9 cellular contexts compared by ENCODE assay signal in genomic region chrX:44384688-44385338, GRCh38. TPM values are rescaled to one million over a fixed set of nuclear protein-coding genes. Genes with fewer than 3 reads are reported as not detected.
"Had no signal": no experiment of that assay in that cellular context is flagged by ENCODE, and none has a peak within 500 bp of the region (broad histone marks: within the 10 kb centered on the region; RNA-seq: fewer than 3 reads in every experiment).

No MANE protein-coding gene starts in this region.

- H3K9ac ChIP-seq: GM23248 had no signal

- H3K4me1 Mint-ChIP-seq: H9 had no signal

- H3K4me3 ChIP-seq: GM23248 had no signal

- H3K27ac Mint-ChIP-seq: H9 had no signal

- H3K4me3 Mint-ChIP-seq: H9 had no signal

- H2AFZ ChIP-seq: GM23248 had no signal

- H3K27ac ChIP-seq: GM23248 had no signal

- FAIRE-seq: H54, HTR-8/SVneo had no signal

- DNase-seq: GM23248, GOT3, H9, HCEC 1CT, IMR-90, KBM-7 had no signal

RNA-seq across cellular contexts. Expression of gene EFHC2, which starts 41.3 kb away (rescaled TPM):
- total RNA-seq: GM23248, HT-29 had no signal
